Comparison of ENCODE assay signal across 8 cellular contexts in the genomic region with DNA sequence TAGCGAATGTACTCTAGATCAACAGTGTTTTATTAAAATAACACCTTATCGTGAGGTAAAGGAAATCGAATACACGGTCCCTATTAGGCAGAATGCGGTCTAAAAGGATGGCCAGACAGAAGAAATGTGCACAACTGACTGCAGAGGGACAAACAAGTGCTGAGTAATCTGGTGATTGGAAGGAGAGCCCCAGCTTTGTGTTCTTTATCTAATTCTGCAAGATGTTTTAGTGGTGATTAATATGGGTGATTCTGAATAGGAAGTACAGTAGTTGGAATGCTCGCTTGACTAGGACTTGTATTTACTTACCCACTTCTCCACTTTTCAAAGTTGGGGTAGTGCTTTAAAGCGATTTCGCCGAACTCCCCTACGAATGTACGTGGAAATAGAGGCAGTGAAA. TPM values are rescaled to one million over a fixed set of nuclear protein-coding genes. Genes with fewer than 3 reads are reported as not detected.
DNase-seq lines count a peak whose midpoint lies in the region; ATAC-seq and TF ChIP-seq lines count a peak whose summit lies in the region.

No MANE protein-coding gene starts in this region.

- no peaks in the 10 kb centered on the region for H3K9me3 ChIP-seq in gastrocnemius medialis

- H3K27me3 ChIP-seq in gastrocnemius medialis, result no peaks in the 10 kb centered on the region

- DNase-seq in AG09309 (ENCODE audit: low read depth) (peak; percentile 23), HCEC 1CT (peak; percentile 74), foreskin fibroblast (peak; percentile 40 to 68), gastrocnemius medialis (no peak)

- in situ Hi-C loops in gastrocnemius medialis (cut with MboI; ENCODE audit: low sequenced_read_pairs in 4 of 4), result no loop called here

- intact Hi-C loops in gastrocnemius medialis (cut with DNase I; ENCODE audit: low total_unique reads), result no loop called here

- TF ChIP-seq CTCF in AG09309 (IDR thresholded peaks at IDR 0.05; ENCODE audit: control insufficient read depth, insufficient read depth, low read depth, low read length, missing control alignments), result no peak
- no peak for TF ChIP-seq CTCF in VCaP (conservative IDR thresholded peaks at IDR 0.05)
- no peak for TF ChIP-seq CTCF in foreskin fibroblast (IDR thresholded peaks at IDR 0.05; ENCODE audit: low read depth, low read length)
- TF ChIP-seq CTCF in gastrocnemius medialis (IDR thresholded peaks at IDR 0.05 in 4 of 5, conservative IDR thresholded peaks at IDR 0.05 in 1 of 5), result no peak

- H3K36me3 ChIP-seq in gastrocnemius medialis, result no peaks in the 10 kb centered on the region

- peaks cover 4 to 29% of the 10 kb centered on the region in 2 donors for H3K4me1 ChIP-seq in gastrocnemius medialis

- H3K4me3 ChIP-seq in AG09309 (ENCODE audit: control insufficient read depth, low read depth, low read length) (peak overlapping the region; percentile 96), foreskin fibroblast (ENCODE audit: low read depth in 1 of 2, low read length in 2 of 2) (peak overlapping the region; percentile 62 to 86), gastrocnemius medialis (peak overlapping the region; percentile 70 to 82 (median 76))

- no peak for TF ChIP-seq POLR2A in gastrocnemius medialis (IDR thresholded peaks at IDR 0.05)

- no peak for ATAC-seq in gastrocnemius medialis
- no peak for ATAC-seq in HG03439 (IDR thresholded peaks at IDR 0.05; ENCODE audit: unreplicated experiment)
- no peak for ATAC-seq in GM18909 (IDR thresholded peaks at IDR 0.05; ENCODE audit: poor library complexity, unreplicated experiment)
- ATAC-seq in GM18498 (IDR thresholded peaks at IDR 0.05; ENCODE audit: unreplicated experiment), result no peak

- H3K27ac ChIP-seq in VCaP (peak overlapping the region; percentile 75), gastrocnemius medialis (peak overlapping the region; percentile 91 to 96 (median 92))

RNA-seq across cellular contexts. Expression of a gene that starts 1.2 kb away (rescaled TPM):
- 10 to 100 TPM; 12.6 to 16.3 (median 14.1) TPM for total RNA-seq in gastrocnemius medialis

Comparison
In these comparisons a context has a peak if more than half of its experiments do, and no peak if none do; other contexts are left out.
1. DNase-seq: peak in AG09309 (single experiment), HCEC 1CT (single experiment) and foreskin fibroblast (2 of 2); none in gastrocnemius medialis (0 of 2).
2. Peak in every context shown above with its lines, with median percentiles within 50 percentile points of each other: H3K4me3 ChIP-seq.